Comparison of ENCODE assay signal across 23 cellular contexts in the genomic region with DNA sequence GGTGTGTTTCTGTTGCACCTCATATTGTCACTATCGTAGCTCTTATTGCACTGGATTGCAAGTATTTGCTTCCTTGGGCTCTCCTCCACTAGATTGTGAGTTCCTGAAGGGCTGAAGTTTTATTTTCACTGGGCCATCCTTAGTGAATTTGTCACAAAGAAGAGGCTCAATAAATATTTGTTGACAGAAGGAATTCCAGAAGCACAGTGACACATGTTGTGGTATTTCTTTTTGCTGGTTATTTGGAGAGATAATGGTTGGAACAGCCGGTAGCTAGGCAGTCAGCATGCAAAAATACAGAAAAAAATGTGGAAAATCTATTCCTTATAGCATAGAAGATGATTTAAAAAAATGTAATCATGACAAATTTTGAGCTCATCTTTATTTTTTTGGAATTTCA.
"Had no signal": no experiment of that assay in that cellular context is flagged by ENCODE, and none has a peak within 500 bp of the region (broad histone marks: within the 10 kb centered on the region; RNA-seq: fewer than 3 reads in every experiment).

No MANE protein-coding gene starts in this region.

- H3K36me3 ChIP-seq: SJSA1 had no signal

- H3K27ac ChIP-seq: SJSA1, SK-N-MC had no signal

- H3K9me3 ChIP-seq: SJSA1 had no signal

- H3K4me1 ChIP-seq: SJSA1 had no signal

- H3K27me3 ChIP-seq: SJSA1 had no signal

- DNase-seq: IMR-90, Karpas-422, KG1, MM.1S, MV-4-11, NCI-H1048, NCI-H1105, NCI-H1417, NCI-H1436 treated with DMSO at 0.1 percent for 48 hours, NCI-H1694, NCI-H187 treated with DMSO at 0.1 percent for 48 hours, NCI-H2029 treated with DMSO at 0.1 percent for 48 hours, NCI-H2107, NCI-H2227 treated with DMSO at 0.1 percent for 48 hours, NCI-H524 treated with DMSO at 0.1 percent for 48 hours, NCI-H69, NCI-H774, Right ventricle myocardium superior, RPMI8226, SIG-M5 had no signal

- H3K4me3 ChIP-seq: SJSA1, SK-N-MC had no signal

- ATAC-seq: HepG2 had no signal
